Comparison of ENCODE assay signal across 14 cellular contexts in the genomic region with DNA sequence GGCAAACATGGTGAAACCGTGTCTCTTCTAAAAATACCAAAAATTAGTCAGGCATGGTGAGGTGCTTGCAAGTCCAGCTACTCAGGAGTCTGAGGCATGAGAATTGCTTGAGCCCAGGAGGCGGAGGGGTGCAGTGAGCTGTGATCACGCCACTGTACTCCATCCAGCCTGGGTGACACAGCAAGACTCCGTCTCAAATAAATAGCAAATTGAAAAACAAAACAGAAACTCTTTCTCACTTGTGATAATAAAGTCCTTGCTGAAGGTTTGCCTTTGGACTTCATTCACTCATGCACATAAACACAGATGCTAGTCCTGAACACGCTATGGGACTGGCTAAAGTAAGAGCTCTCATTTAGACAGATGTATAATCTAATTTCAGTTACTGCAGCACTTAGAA. TPM values are rescaled to one million over a fixed set of nuclear protein-coding genes. Genes with fewer than 3 reads are reported as not detected.
A peak's percentile ranks its signal among the peaks of the same experiment; 100 is the strongest.
DNase-seq lines count a peak whose midpoint lies in the region; ATAC-seq and TF ChIP-seq lines count a peak whose summit lies in the region.
"Had no signal": no experiment of that assay in that cellular context is flagged by ENCODE, and none has a peak within 500 bp of the region (broad histone marks: within the 10 kb centered on the region; RNA-seq: fewer than 3 reads in every experiment).

No MANE protein-coding gene starts in this region.

- no peaks in the 10 kb centered on the region for H3K27me3 ChIP-seq in layer of hippocampus (ENCODE audit: control insufficient read depth, insufficient read depth, low read length)
- H3K27me3 ChIP-seq in right cardiac atrium (ENCODE audit: control insufficient read depth, insufficient read depth), result no peaks in the 10 kb centered on the region
- H3K27me3 ChIP-seq: cardiac muscle cell had no signal

- WGBS in right cardiac atrium, result 88% methylated on average over 5 of the region's 5 CpGs

- H3K27ac Mint-ChIP-seq in natural killer cell, result no peak overlapping the region
- H3K27ac Mint-ChIP-seq: T-helper 2 cell treated with Interferon-gamma antibody and Interleukin-4, amounts not matched to agents 5 μg/mL and 100 μg/mL, for 36 hours had no signal

- peak overlapping the region; percentile 92 for H3K27ac ChIP-seq in layer of hippocampus (ENCODE audit: low read depth, low read length)
- H3K27ac ChIP-seq in right cardiac atrium (ENCODE audit: low read length), result no peak overlapping the region
- H3K27ac ChIP-seq: lower lobe of right lung had no signal

- no peaks in the 10 kb centered on the region for H3K9me3 Mint-ChIP-seq in natural killer cell
- H3K9me3 Mint-ChIP-seq: T-helper 2 cell treated with Interferon-gamma antibody and Interleukin-4, amounts not matched to agents 5 μg/mL and 100 μg/mL, for 36 hours had no signal

- H3K4me3 ChIP-seq in right cardiac atrium (ENCODE audit: low read length), result no peak overlapping the region
- H3K4me3 ChIP-seq: cardiac muscle cell, lower lobe of right lung had no signal

- DNase-seq in DMS53 (lab: John Stamatoyannopoulos, UW) (no peak), right cardiac atrium (no peak), natural killer cell (no peak)
- DNase-seq in activated CD8-positive, alpha-beta memory T cell treated with anti-CD3 and anti-CD28 coated beads, Interleukin-2, amount 50 U/mL, for 48 hours, result no peak
- DNase-seq: KG1, lower lobe of right lung, NCI-H524 had no signal

- H3K36me3 Mint-ChIP-seq in natural killer cell, result no peaks in the 10 kb centered on the region

- H3K4me1 ChIP-seq in right cardiac atrium (ENCODE audit: control insufficient read depth, insufficient read depth, low read length), result peaks cover 2% of the 10 kb centered on the region
- H3K4me1 ChIP-seq: lower lobe of right lung had no signal

- no peak for TF ChIP-seq CTCF in natural killer cell (IDR thresholded peaks at IDR 0.05)

- ATAC-seq in GM18861 (IDR thresholded peaks at IDR 0.05; ENCODE audit: unreplicated experiment) (peak; percentile 61), GM21723 (IDR thresholded peaks at IDR 0.05; ENCODE audit: unreplicated experiment) (peak; percentile 67), HG03280 (IDR thresholded peaks at IDR 0.05; ENCODE audit: unreplicated experiment) (peak; percentile 46), right cardiac atrium (no peak), natural killer cell (no peak)
- ATAC-seq: lower lobe of right lung, sciatic nerve had no signal

- no peaks in the 10 kb centered on the region for H3K27me3 Mint-ChIP-seq in natural killer cell (ENCODE audit: low read depth in 2 of 2)

- no peaks in the 10 kb centered on the region for H3K9me3 ChIP-seq in right cardiac atrium (ENCODE audit: control insufficient read depth, low read length)
- H3K9me3 ChIP-seq: lower lobe of right lung had no signal

- intact Hi-C loops in right cardiac atrium (cut with DNase I), result no loop called here
- intact Hi-C loops in natural killer cell (cut with micrococcal nuclease), result no loop called here

- H3K4me1 Mint-ChIP-seq in natural killer cell, result no peaks in the 10 kb centered on the region

- H3K4me3 Mint-ChIP-seq in natural killer cell, result no peak overlapping the region
- H3K4me3 Mint-ChIP-seq: T-helper 2 cell treated with Interferon-gamma antibody and Interleukin-4, amounts not matched to agents 5 μg/mL and 100 μg/mL, for 36 hours had no signal

RNA-seq across cellular contexts. Expression of gene ANK3, which starts 37.6 kb away (rescaled TPM):
- total RNA-seq in right cardiac atrium (100 to 1,000 TPM; 162 to 196 (median 181) TPM), natural killer cell (10 to 100 TPM in 2 of 3 donors, 1 to 10 TPM in 1; 4.4 to 12.9 (median 11.4) TPM)
- 59.8 TPM for polyA plus RNA-seq in right cardiac atrium

Comparison
In these comparisons a context has a peak if more than half of its experiments do, and no peak if none do; other contexts are left out.
1. ATAC-seq: peak in GM18861 (single experiment), GM21723 (single experiment) and HG03280 (single experiment); none in right cardiac atrium (0 of 2) and natural killer cell (0 of 3).
2. RNA of gene ANK3, which starts 37.6 kb away (total RNA-seq): 162 to 196 TPM in right cardiac atrium; 4.4 to 12.9 TPM in natural killer cell; every median in the first group is over 10 times any median in the second.